ENCODE assay signal across 1 cellular context in genomic region chr17:59220328-59221158, GRCh38.
TF ChIP-seq lines count a peak whose summit lies in the region.

Gene GDPD1, plus strand, starts transcription at chr17:59220511. Its CDS starts 99 bp downstream, at chr17:59220610.

TF ChIP-seq in K562, 482 proteins besides CTCF, POLR2A, EP300 and RAD21 (continued from another document and continues in another):
- no peak for TF ChIP-seq USF1 (CRISPR knock-in tag; IDR thresholded peaks at IDR 0.05)
- TF ChIP-seq GATAD2B (IDR thresholded peaks at IDR 0.05; ENCODE audit: borderline replicate concordance) = no peak; the same call in 1 of the 2 replicates
- TF ChIP-seq ZNF77 (CRISPR knock-in tag; IDR thresholded peaks at IDR 0.05) = no peak
- TF ChIP-seq TCF15 (CRISPR knock-in tag; IDR thresholded peaks at IDR 0.05) = no peak
- no peak for TF ChIP-seq MCM7 (IDR thresholded peaks at IDR 0.05)
- no peak for TF ChIP-seq SFPQ (IDR thresholded peaks at IDR 0.05; ENCODE audit: low read depth, low read length)
- no peak for TF ChIP-seq ZNF280B (CRISPR knock-in tag; IDR thresholded peaks at IDR 0.05)
- no peak for TF ChIP-seq CBX8 (IDR thresholded peaks at IDR 0.05; ENCODE audit: borderline replicate concordance, extremely low read depth, low read depth, low read length, poor library complexity, severe bottlenecking)
- no peak for TF ChIP-seq RUNX1 (IDR thresholded peaks at IDR 0.05; ENCODE audit: low read depth)
- no peak; the same call in none of the 2 replicates for TF ChIP-seq NCOA1 (IDR thresholded peaks at IDR 0.05; ENCODE audit: low read depth)
- no peak for TF ChIP-seq KLF1 (tag; IDR thresholded peaks at IDR 0.05)
- no peak for TF ChIP-seq FOS (IDR thresholded peaks at IDR 0.05; ENCODE audit: extremely low read depth, insufficient read length)
- TF ChIP-seq ZNF75A (CRISPR knock-in tag; IDR thresholded peaks at IDR 0.05) = no peak
- TF ChIP-seq NEUROD1 (IDR thresholded peaks at IDR 0.05; ENCODE audit: borderline replicate concordance, low read depth, low read length, partially characterized antibody) = no peak
- TF ChIP-seq NFATC3 (IDR thresholded peaks at IDR 0.05) = no peak
- TF ChIP-seq KDM5B (IDR thresholded peaks at IDR 0.05; ENCODE audit: insufficient replicate concordance, low read depth, low read length) = peak; percentile 65
- TF ChIP-seq HIVEP1 (CRISPR knock-in tag; IDR thresholded peaks at IDR 0.05) = no peak
- no peak for TF ChIP-seq THRB (CRISPR knock-in tag; conservative IDR thresholded peaks at IDR 0.05)
- TF ChIP-seq TEAD1 (CRISPR knock-in tag; IDR thresholded peaks at IDR 0.05) = no peak
- no peak for TF ChIP-seq PRMT5 (CRISPR knock-in tag; IDR thresholded peaks at IDR 0.05)
- no peak for TF ChIP-seq ZNF311 (CRISPR knock-in tag; IDR thresholded peaks at IDR 0.05)
- no peak for TF ChIP-seq ZNF507 (tag; conservative IDR thresholded peaks at IDR 0.05)
- no peak; the same call in 1 of the 2 replicates for TF ChIP-seq NR2C2 (CRISPR knock-in tag; IDR thresholded peaks at IDR 0.05)
- peak; percentile 90 for TF ChIP-seq NR2C2 (tag; IDR thresholded peaks at IDR 0.05)
- no peak for TF ChIP-seq U2AF1 (optimal IDR thresholded peaks at IDR 0.05; ENCODE audit: low read depth, low read length)
- no peak for TF ChIP-seq ZNF217 (CRISPR knock-in tag; IDR thresholded peaks at IDR 0.05)
- no peak for TF ChIP-seq SRSF1 (IDR thresholded peaks at IDR 0.05; ENCODE audit: low read depth, low read length)
- no peak for TF ChIP-seq PHF20 (IDR thresholded peaks at IDR 0.05; ENCODE audit: partially characterized antibody)
- TF ChIP-seq ZNF780A (CRISPR knock-in tag; IDR thresholded peaks at IDR 0.05) = no peak
- TF ChIP-seq E2F6 (IDR thresholded peaks at IDR 0.05; ENCODE audit: borderline replicate concordance in 1 of 2, extremely low read depth in 1 of 2, insufficient read depth in 1 of 2, insufficient read length in 1 of 2, low read depth in 1 of 2, low read length in 1 of 2, poor library complexity in 1 of 2, severe bottlenecking in 1 of 2) = peak in 1 of 2 experiments; percentile 48
- peak in 2 of 3 experiments; percentile 6 to 31; a peak in 3 of 6 replicates for TF ChIP-seq ZBTB11 (CRISPR knock-in tag; IDR thresholded peaks at IDR 0.05)
- peak; percentile 39 for TF ChIP-seq ARID1B (IDR thresholded peaks at IDR 0.05)
- TF ChIP-seq ZNF655 (CRISPR knock-in tag; IDR thresholded peaks at IDR 0.05) = no peak
- no peak for TF ChIP-seq DACH1 (IDR thresholded peaks at IDR 0.05; ENCODE audit: partially characterized antibody)
- TF ChIP-seq ELK3 (CRISPR knock-in tag; IDR thresholded peaks at IDR 0.05) = no peak
- TF ChIP-seq NR2C1 (IDR thresholded peaks at IDR 0.05) = 0 out of 2 replicates have a peak, but pooled peaks have one; percentile 31
- peak; percentile 46; the same call in 1 of the 2 replicates for TF ChIP-seq NR2C1 (tag; IDR thresholded peaks at IDR 0.05)
- no peak for TF ChIP-seq MAFF (IDR thresholded peaks at IDR 0.05; ENCODE audit: low read length)
- TF ChIP-seq NCOA4 (IDR thresholded peaks at IDR 0.05; ENCODE audit: partially characterized antibody) = no peak
- TF ChIP-seq PHF21A (IDR thresholded peaks at IDR 0.05; ENCODE audit: borderline replicate concordance, low read depth) = no peak
- no peak for TF ChIP-seq ZBTB8A (IDR thresholded peaks at IDR 0.05; ENCODE audit: partially characterized antibody)
- no peak for TF ChIP-seq E2F1 (CRISPR knock-in tag; IDR thresholded peaks at IDR 0.05)
- no peak for TF ChIP-seq USF2 (CRISPR knock-in tag; IDR thresholded peaks at IDR 0.05)
- peak; percentile 23 to 57; a peak in 3 of 4 replicates for TF ChIP-seq MNT (conservative IDR thresholded peaks at IDR 0.05)
- no peak for TF ChIP-seq SIRT6 (IDR thresholded peaks at IDR 0.05; ENCODE audit: low read depth, low read length)
- TF ChIP-seq L3MBTL2 (IDR thresholded peaks at IDR 0.05) = peak; percentile 80
- TF ChIP-seq CGGBP1 (CRISPR knock-in tag; IDR thresholded peaks at IDR 0.05) = peak; percentile 75; the same call in 1 of the 2 replicates
- TF ChIP-seq ILF3 (IDR thresholded peaks at IDR 0.05; ENCODE audit: borderline replicate concordance) = no peak
- TF ChIP-seq MIER1 (IDR thresholded peaks at IDR 0.05; ENCODE audit: low read depth) = no peak
